1 cellular context compared by ENCODE assay signal in genomic region chr1:246709845-246710244, GRCh38.
A peak's percentile ranks its signal among the peaks of the same experiment; 100 is the strongest.
TF ChIP-seq lines count a peak whose summit lies in the region.

No MANE protein-coding gene starts in this region.

TF ChIP-seq in HepG2, 621 proteins besides CTCF, POLR2A, EP300 and RAD21 (continued from another document and continues in another):
- TF ChIP-seq FOXP1 (IDR thresholded peaks at IDR 0.05) (no peak), FOXP1 (CRISPR knock-in tag; IDR thresholded peaks at IDR 0.05) (peak; percentile 68; the same call in 1 of the 2 replicates), ARID5B (CRISPR knock-in tag; IDR thresholded peaks at IDR 0.05) (peak; percentile 80), ATF6 (CRISPR knock-in tag; conservative IDR thresholded peaks at IDR 0.05) (no peak), NFE2 (CRISPR knock-in tag; IDR thresholded peaks at IDR 0.05) (peak; percentile 77), AHDC1 (CRISPR knock-in tag; IDR thresholded peaks at IDR 0.05; ENCODE audit: borderline replicate concordance) (peak; percentile 90; the same call in 1 of the 2 replicates), HES4 (CRISPR knock-in tag; IDR thresholded peaks at IDR 0.05; ENCODE audit: borderline replicate concordance) (no peak), ZNF788 (CRISPR knock-in tag; IDR thresholded peaks at IDR 0.05; ENCODE audit: borderline replicate concordance) (no peak), CREM (IDR thresholded peaks at IDR 0.05) (peak; percentile 62; the same call in 1 of the 2 replicates), CREM (CRISPR knock-in tag; IDR thresholded peaks at IDR 0.05) (no peak), MIER2 (CRISPR knock-in tag; IDR thresholded peaks at IDR 0.05) (no peak), ZKSCAN8 (CRISPR knock-in tag; IDR thresholded peaks at IDR 0.05; ENCODE audit: borderline replicate concordance) (0 out of 2 replicates have a peak, but pooled peaks have one; percentile 24), PHF21A (CRISPR knock-in tag; IDR thresholded peaks at IDR 0.05) (peak; percentile 72), PAXIP1 (CRISPR knock-in tag; conservative IDR thresholded peaks at IDR 0.05) (peak; percentile 95), ZNF331 (CRISPR knock-in tag; IDR thresholded peaks at IDR 0.05) (peak; percentile 79), SOX6 (IDR thresholded peaks at IDR 0.05) (no peak), SOX6 (CRISPR knock-in tag; IDR thresholded peaks at IDR 0.05) (peak; percentile 69), ZNF792 (CRISPR knock-in tag; IDR thresholded peaks at IDR 0.05) (peak; percentile 69; the same call in 1 of the 2 replicates), YEATS2 (CRISPR knock-in tag; IDR thresholded peaks at IDR 0.05; ENCODE audit: borderline replicate concordance) (0 out of 2 replicates have a peak, but pooled peaks have one; percentile 10), ZEB1 (IDR thresholded peaks at IDR 0.05; ENCODE audit: insufficient replicate concordance, low read depth) (peak; percentile 83), HNF1B (CRISPR knock-in tag; IDR thresholded peaks at IDR 0.05) (peak; percentile 49), MEF2D (CRISPR knock-in tag; IDR thresholded peaks at IDR 0.05) (peak; percentile 49; the same call in 1 of the 2 replicates), PHF5A (CRISPR knock-in tag; IDR thresholded peaks at IDR 0.05; ENCODE audit: low read depth, unreplicated experiment) (peak; percentile 33), FOXA3 (CRISPR knock-in tag; IDR thresholded peaks at IDR 0.05) (peak; percentile 93), FOXP4 (CRISPR knock-in tag; IDR thresholded peaks at IDR 0.05) (peak; percentile 70), HOMEZ (CRISPR knock-in tag; IDR thresholded peaks at IDR 0.05; ENCODE audit: low read depth) (peak; percentile 92), ATM (IDR thresholded peaks at IDR 0.05; ENCODE audit: borderline replicate concordance) (no peak), RCOR2 (CRISPR knock-in tag; IDR thresholded peaks at IDR 0.05) (peak; percentile 83), HNF4A (CRISPR knock-in tag; IDR thresholded peaks at IDR 0.05) (peak; percentile 93), ZBTB4 (CRISPR knock-in tag; IDR thresholded peaks at IDR 0.05; ENCODE audit: borderline replicate concordance) (no peak), ETV5 (CRISPR knock-in tag; IDR thresholded peaks at IDR 0.05; ENCODE audit: borderline replicate concordance) (peak; percentile 72; the same call in 1 of the 2 replicates), MAFF (IDR thresholded peaks at IDR 0.05; ENCODE audit: low read depth, low read length) (peak; percentile 52), HNRNPL (IDR thresholded peaks at IDR 0.05; ENCODE audit: low read depth, low read length) (no peak), NFIC (IDR thresholded peaks at IDR 0.05; ENCODE audit: low read length) (peak; percentile 77)
